ENCODE assay signal across 16 cellular contexts in genomic region chr11:129696309-129696989, GRCh38.
DNase-seq lines count a peak whose midpoint lies in the region; ATAC-seq and TF ChIP-seq lines count a peak whose summit lies in the region.
"Had no signal": no experiment of that assay in that cellular context is flagged by ENCODE, and none has a peak within 500 bp of the region (broad histone marks: within the 10 kb centered on the region; RNA-seq: fewer than 3 reads in every experiment).

No MANE protein-coding gene starts in this region.

- peaks cover 65% of the 10 kb centered on the region for H3K27me3 Mint-ChIP-seq in chondrocyte (ENCODE audit: low read depth)
- H3K27me3 Mint-ChIP-seq in natural killer cell treated with Interleukin-12 subunit alpha and Interleukin-12 subunit beta and Interleukin-15 and Interleukin-18, amount 100 ng/mL, for 72 hours: peaks cover 18 to 24% of the 10 kb centered on the region in 2 donors
- H3K27me3 Mint-ChIP-seq: activated CD4-positive, alpha-beta memory T cell treated with anti-CD3 and anti-CD28 coated beads, Interleukin-2, amount 10 ng/mL, durations not matched to agents 7 days and 5 days had no signal

- H3K9me3 ChIP-seq in BLaER1 treated with 17β-estradiol and CSF1 and Interleukin-3, amounts not matched to agents 10 nM and 100 nM (replicated peaks in 1 of 11): no peaks in the 10 kb centered on the region
- H3K9me3 ChIP-seq: BE2C had no signal

- no peaks in the 10 kb centered on the region for H3K36me3 ChIP-seq in BLaER1 treated with 17β-estradiol and CSF1 and Interleukin-3, amounts not matched to agents 10 nM and 100 nM
- H3K36me3 ChIP-seq: BE2C, WERI-Rb-1 had no signal

- H3K4me1 Mint-ChIP-seq in chondrocyte (ENCODE audit: low read depth): peaks cover 4% of the 10 kb centered on the region
- H3K4me1 Mint-ChIP-seq in natural killer cell treated with Interleukin-12 subunit alpha and Interleukin-12 subunit beta and Interleukin-15 and Interleukin-18, amount 100 ng/mL, for 72 hours (ENCODE audit: low read depth in 2 of 2): peaks cover 0 to 4% of the 10 kb centered on the region in 2 donors
- H3K4me1 Mint-ChIP-seq: endodermal cell, H9 had no signal

- H3K4me3 ChIP-seq in BLaER1 treated with 17β-estradiol and CSF1 and Interleukin-3, amounts not matched to agents 10 nM and 100 nM: peak overlapping the region in 9 of 10 experiments; percentile 42 to 65 (median 60); a peak in 12 of 20 replicates

- H3K27ac Mint-ChIP-seq in chondrocyte (ENCODE audit: unreplicated experiment): no peak overlapping the region
- H3K27ac Mint-ChIP-seq in natural killer cell treated with Interleukin-12 subunit alpha and Interleukin-12 subunit beta and Interleukin-15 and Interleukin-18, amount 100 ng/mL, for 72 hours: no peak overlapping the region
- H3K27ac Mint-ChIP-seq: activated CD4-positive, alpha-beta memory T cell treated with anti-CD3 and anti-CD28 coated beads, Interleukin-2, amount 10 ng/mL, durations not matched to agents 7 days and 5 days; endodermal cell; H9 had no signal

- peak; percentile 5 for DNase-seq in GM13977 (ENCODE audit: low spot score)
- no peak for DNase-seq in chondrocyte (ENCODE audit: low spot score)
- no peak for DNase-seq in natural killer cell treated with Interleukin-12 subunit alpha and Interleukin-12 subunit beta and Interleukin-15 and Interleukin-18, amount 100 ng/mL, for 72 hours (ENCODE audit: low spot score)
- no peak for DNase-seq in G401 (ENCODE audit: low spot score)
- no peak for DNase-seq in stimulated activated naive CD4-positive, alpha-beta T cell (lab: John Stamatoyannopoulos, UW)
- DNase-seq: cerebellar nuclear complex, DMS79, NCI-H2171 had no signal

- H3K27ac ChIP-seq in BLaER1 treated with 17β-estradiol and CSF1 and Interleukin-3, amounts not matched to agents 10 nM and 100 nM: no peak overlapping the region
- H3K27ac ChIP-seq: KMS-11, WERI-Rb-1 had no signal

- TF ChIP-seq CTCF in GM13977 (IDR thresholded peaks at IDR 0.05; ENCODE audit: extremely low read depth, insufficient read depth, missing control alignments): no peak
- TF ChIP-seq CTCF in chondrocyte (IDR thresholded peaks at IDR 0.05): peak; percentile 24

- in situ Hi-C loops in GM13977 (cut with MboI; ENCODE audit: low pct_unique_long_range_greater_than_20kb, low sequenced_read_pairs, unreplicated experiment) (no loop called here), G401 (cut with HindIII; ENCODE audit: low sequenced_read_pairs) (no loop called here)

- H3K27me3 ChIP-seq in BLaER1 treated with 17β-estradiol and CSF1 and Interleukin-3, amounts not matched to agents 10 nM and 100 nM: no peaks in the 10 kb centered on the region
- H3K27me3 ChIP-seq: BE2C had no signal

- no peaks in the 10 kb centered on the region for H3K9me3 Mint-ChIP-seq in chondrocyte (ENCODE audit: low read depth)
- no peaks in the 10 kb centered on the region for H3K9me3 Mint-ChIP-seq in natural killer cell treated with Interleukin-12 subunit alpha and Interleukin-12 subunit beta and Interleukin-15 and Interleukin-18, amount 100 ng/mL, for 72 hours
- H3K9me3 Mint-ChIP-seq: activated CD4-positive, alpha-beta memory T cell treated with anti-CD3 and anti-CD28 coated beads, Interleukin-2, amount 10 ng/mL, durations not matched to agents 7 days and 5 days; endodermal cell; H9 had no signal

- no peak overlapping the region for H3K4me3 Mint-ChIP-seq in chondrocyte (ENCODE audit: unreplicated experiment)
- peak overlapping the region; percentile 42 for H3K4me3 Mint-ChIP-seq in natural killer cell treated with Interleukin-12 subunit alpha and Interleukin-12 subunit beta and Interleukin-15 and Interleukin-18, amount 100 ng/mL, for 72 hours

- H3K4me2 ChIP-seq in BLaER1 treated with 17β-estradiol and CSF1 and Interleukin-3, amounts not matched to agents 10 nM and 100 nM: peak overlapping the region in 10 of 11 experiments; percentile 73 to 97 (median 92); a peak in 21 of 22 replicates
- H3K4me2 ChIP-seq: KMS-11 had no signal

- no peaks in the 10 kb centered on the region for H4K20me1 ChIP-seq in BLaER1 treated with 17β-estradiol and CSF1 and Interleukin-3, amounts not matched to agents 10 nM and 100 nM

- peaks cover 1% of the 10 kb centered on the region for H3K36me3 Mint-ChIP-seq in chondrocyte (ENCODE audit: low read depth)
- H3K36me3 Mint-ChIP-seq in natural killer cell treated with Interleukin-12 subunit alpha and Interleukin-12 subunit beta and Interleukin-15 and Interleukin-18, amount 100 ng/mL, for 72 hours: no peaks in the 10 kb centered on the region

- no peak for ATAC-seq in natural killer cell treated with Interleukin-12 subunit alpha and Interleukin-12 subunit beta and Interleukin-15 and Interleukin-18, amount 100 ng/mL, for 72 hours
- ATAC-seq in HG03196 (IDR thresholded peaks at IDR 0.05; ENCODE audit: unreplicated experiment): no peak

- H3K9ac ChIP-seq in BLaER1 treated with 17β-estradiol and CSF1 and Interleukin-3, amounts not matched to agents 10 nM and 100 nM: peak overlapping the region in 2 of 11 experiments; percentile 49 to 57; a peak in 2 of 22 replicates

- peaks cover 8 to 24% (median 17%) of the 10 kb centered on the region in 10 experiments; a peak in 18 of 20 replicates for H3K4me1 ChIP-seq in BLaER1 treated with 17β-estradiol and CSF1 and Interleukin-3, amounts not matched to agents 10 nM and 100 nM
- H3K4me1 ChIP-seq: BE2C had no signal
